Comparison of ENCODE assay signal across 8 cellular contexts in genomic region chr12:54603173-54603814, GRCh38. TPM values are rescaled to one million over a fixed set of nuclear protein-coding genes. Genes with fewer than 3 reads are reported as not detected.
A peak's percentile ranks its signal among the peaks of the same experiment; 100 is the strongest.
DNase-seq lines count a peak whose midpoint lies in the region; ATAC-seq and TF ChIP-seq lines count a peak whose summit lies in the region.

No MANE protein-coding gene starts in this region.

- H3K4me3 Mint-ChIP-seq in CD4-positive, alpha-beta memory T cell, result no peak overlapping the region
- H3K4me3 Mint-ChIP-seq in naive thymus-derived CD4-positive, alpha-beta T cell, result peak overlapping the region in 1 of 10 donors; percentile 49

- POLR2A ChIA-PET in CD4-positive, alpha-beta memory T cell (lab: Charles Lee; ENCODE audit: partially characterized antibody), result no interaction called here
- POLR2A ChIA-PET in naive thymus-derived CD4-positive, alpha-beta T cell (lab: Charles Lee), result no interaction called here

- H3K36me3 Mint-ChIP-seq in CD4-positive, alpha-beta memory T cell, result no peaks in the 10 kb centered on the region
- no peaks in the 10 kb centered on the region for H3K36me3 Mint-ChIP-seq in naive thymus-derived CD4-positive, alpha-beta T cell

- DNase-seq in CD4-positive, alpha-beta memory T cell, result peak; percentile 54 to 70 (median 60)
- peak; percentile 62 for DNase-seq in GM19240 (ENCODE audit: insufficient read length, low spot score)
- peak; percentile 78 for DNase-seq in NOMO-1 treated with dmso at 0.1 percent for 144 hours (lab: John Stamatoyannopoulos, UW; ENCODE audit: unreplicated experiment)
- peak; percentile 16 to 41 for DNase-seq in activated CD8-positive, alpha-beta memory T cell treated with anti-CD3 and anti-CD28 coated beads for 4 hours (ENCODE audit: low read depth in 2 of 2)
- DNase-seq in epithelial cell of proximal tubule (ENCODE audit: low read depth), result no peak
- peak in 8 of 9 donors; percentile 20 to 68 (median 57) for DNase-seq in naive thymus-derived CD4-positive, alpha-beta T cell
- peak; percentile 72 for DNase-seq in stimulated activated naive CD8-positive, alpha-beta T cell treated with anti-CD3 and anti-CD28 coated beads, Interleukin-15, Interleukin-2, amounts not matched to agents 100 U/mL and 50 U/mL, for 24 hours

- no peaks in the 10 kb centered on the region for H3K9me3 Mint-ChIP-seq in CD4-positive, alpha-beta memory T cell
- no peaks in the 10 kb centered on the region for H3K9me3 Mint-ChIP-seq in naive thymus-derived CD4-positive, alpha-beta T cell

- no peaks in the 10 kb centered on the region for H3K27me3 ChIP-seq in CD4-positive, alpha-beta memory T cell (ENCODE audit: insufficient read depth, low read length)
- H3K27me3 ChIP-seq in naive thymus-derived CD4-positive, alpha-beta T cell (ENCODE audit: control insufficient read depth in 2 of 2, insufficient read depth in 2 of 2, low read length in 2 of 2), result no peaks in the 10 kb centered on the region

- peak overlapping the region in 2 of 7 donors; percentile 15 to 17 for H3K27ac Mint-ChIP-seq in CD4-positive, alpha-beta memory T cell
- peak overlapping the region in 2 of 9 donors; percentile 5 to 33 for H3K27ac Mint-ChIP-seq in naive thymus-derived CD4-positive, alpha-beta T cell

- H3K4me1 ChIP-seq in CD4-positive, alpha-beta memory T cell (ENCODE audit: insufficient read depth, low read length), result no peaks in the 10 kb centered on the region
- H3K4me1 ChIP-seq in naive thymus-derived CD4-positive, alpha-beta T cell (ENCODE audit: control insufficient read depth in 2 of 2, insufficient read depth in 2 of 2, low read length in 2 of 2), result no peaks in the 10 kb centered on the region

- CTCF ChIA-PET in CD4-positive, alpha-beta memory T cell (lab: Charles Lee; ENCODE audit: partially characterized antibody), result interaction anchor here (1.2 to 2.0 kb wide), 3 partner anchors 10 to 465 kb away, joined by 3 to 11 read pairs (median 3); no protein-coding TSS in a partner anchor
- CTCF ChIA-PET in naive thymus-derived CD4-positive, alpha-beta T cell (lab: Charles Lee), result interaction anchor here (1.1 to 1.3 kb wide), 3 partner anchors 10 to 469 kb away, joined by 3 to 6 read pairs (median 6); no protein-coding TSS in a partner anchor

- ATAC-seq in HG03378 (IDR thresholded peaks at IDR 0.05; ENCODE audit: unreplicated experiment), result peak; percentile 94
- peak; percentile 93 for ATAC-seq in naive thymus-derived CD4-positive, alpha-beta T cell
- ATAC-seq in stimulated activated naive CD8-positive, alpha-beta T cell treated with anti-CD3 and anti-CD28 coated beads, Interleukin-15, Interleukin-2, amounts not matched to agents 100 U/mL and 50 U/mL, for 24 hours, result peak; percentile 82

- H3K36me3 ChIP-seq in CD4-positive, alpha-beta memory T cell (ENCODE audit: insufficient read depth, low read length), result no peaks in the 10 kb centered on the region
- no peaks in the 10 kb centered on the region for H3K36me3 ChIP-seq in naive thymus-derived CD4-positive, alpha-beta T cell (ENCODE audit: control insufficient read depth in 2 of 3, insufficient read depth in 3 of 3, low read length in 3 of 3)

- peaks cover 0 to 7% (median 6%) of the 10 kb centered on the region in 4 donors for H3K4me1 Mint-ChIP-seq in CD4-positive, alpha-beta memory T cell
- H3K4me1 Mint-ChIP-seq in naive thymus-derived CD4-positive, alpha-beta T cell, result peaks cover 0 to 8% (median 7%) of the 10 kb centered on the region in 7 donors

- no peaks in the 10 kb centered on the region for H3K9me3 ChIP-seq in CD4-positive, alpha-beta memory T cell (ENCODE audit: control insufficient read depth in 1 of 2, low read length in 2 of 2)
- H3K9me3 ChIP-seq in naive thymus-derived CD4-positive, alpha-beta T cell (ENCODE audit: control insufficient read depth in 2 of 3, low read length in 3 of 3), result no peaks in the 10 kb centered on the region

- TF ChIP-seq CTCF in epithelial cell of proximal tubule (conservative IDR thresholded peaks at IDR 0.05; ENCODE audit: low read depth, low read length), result peak; percentile 89

- intact Hi-C loops in CD4-positive, alpha-beta memory T cell (cut with micrococcal nuclease), result loop anchor here (2.0 kb wide), 1 partner anchor 470 kb away; no protein-coding TSS in a partner anchor
- intact Hi-C loops in naive thymus-derived CD4-positive, alpha-beta T cell (cut with micrococcal nuclease), result loop anchor here (1.0 to 10.0 kb wide), 5 partner anchors 56 to 540 kb away; no protein-coding TSS in a partner anchor

- H3K27ac ChIP-seq in CD4-positive, alpha-beta memory T cell (ENCODE audit: low read depth, low read length), result no peak overlapping the region
- H3K27ac ChIP-seq in naive thymus-derived CD4-positive, alpha-beta T cell (ENCODE audit: low read depth, low read length), result no peak overlapping the region

- H3K4me3 ChIP-seq in CD4-positive, alpha-beta memory T cell (ENCODE audit: low read length in 2 of 2), result no peak overlapping the region
- H3K4me3 ChIP-seq in epithelial cell of proximal tubule (ENCODE audit: low read depth, low read length), result no peak overlapping the region
- no peak overlapping the region for H3K4me3 ChIP-seq in naive thymus-derived CD4-positive, alpha-beta T cell (ENCODE audit: low read length)

- peaks cover 5 to 17% of the 10 kb centered on the region in 2 donors for H3K27me3 Mint-ChIP-seq in CD4-positive, alpha-beta memory T cell
- peaks cover 0 to 32% (median 12%) of the 10 kb centered on the region in 5 donors for H3K27me3 Mint-ChIP-seq in naive thymus-derived CD4-positive, alpha-beta T cell

RNA-seq across cellular contexts. Expression of gene PPP1R1A, which starts 14.8 kb away (rescaled TPM):
- not detected for total RNA-seq in CD4-positive, alpha-beta memory T cell
- polyA plus RNA-seq in CD4-positive, alpha-beta memory T cell, result not detected
- total RNA-seq in epithelial cell of proximal tubule, result 0.87 and 11.1 TPM in 2 replicates
- total RNA-seq in naive thymus-derived CD4-positive, alpha-beta T cell, result not detected
- polyA plus RNA-seq in naive thymus-derived CD4-positive, alpha-beta T cell, result not detected

RNA-seq across cellular contexts. Expression of gene LACRT, which starts 31.4 kb away (rescaled TPM):
- not detected for total RNA-seq in CD4-positive, alpha-beta memory T cell
- not detected for polyA plus RNA-seq in CD4-positive, alpha-beta memory T cell
- total RNA-seq in epithelial cell of proximal tubule, result not detected in 2 replicates
- total RNA-seq in naive thymus-derived CD4-positive, alpha-beta T cell, result not detected
- polyA plus RNA-seq in naive thymus-derived CD4-positive, alpha-beta T cell, result not detected

RNA-seq across cellular contexts. Expression of gene DCD, which starts 44.9 kb away (rescaled TPM):
- not detected for total RNA-seq in CD4-positive, alpha-beta memory T cell
- not detected for polyA plus RNA-seq in CD4-positive, alpha-beta memory T cell
- total RNA-seq in epithelial cell of proximal tubule, result not detected in 2 replicates
- not detected for total RNA-seq in naive thymus-derived CD4-positive, alpha-beta T cell
- polyA plus RNA-seq in naive thymus-derived CD4-positive, alpha-beta T cell, result not detected

RNA-seq across cellular contexts. Expression of gene PDE1B, which starts 53.9 kb away (rescaled TPM):
- total RNA-seq in CD4-positive, alpha-beta memory T cell, result 1 to 10 TPM; 2.4 to 3.8 TPM
- polyA plus RNA-seq in CD4-positive, alpha-beta memory T cell, result under 1 TPM in 1 of 2 donors, not detected in 1; 0.56 TPM
- total RNA-seq in epithelial cell of proximal tubule, result 0.14 and 0.63 TPM in 2 replicates
- total RNA-seq in naive thymus-derived CD4-positive, alpha-beta T cell, result 10 to 100 TPM in 2 of 5 experiments, 1 to 10 TPM in 3; 3.3 to 22.3 (median 9.4) TPM
- 1 to 10 TPM in 1 of 2 donors, under 1 TPM in 1; 0.18 to 5.7 TPM for polyA plus RNA-seq in naive thymus-derived CD4-positive, alpha-beta T cell
